Comparison of ENCODE assay signal across 1 cellular context in the genomic region with DNA sequence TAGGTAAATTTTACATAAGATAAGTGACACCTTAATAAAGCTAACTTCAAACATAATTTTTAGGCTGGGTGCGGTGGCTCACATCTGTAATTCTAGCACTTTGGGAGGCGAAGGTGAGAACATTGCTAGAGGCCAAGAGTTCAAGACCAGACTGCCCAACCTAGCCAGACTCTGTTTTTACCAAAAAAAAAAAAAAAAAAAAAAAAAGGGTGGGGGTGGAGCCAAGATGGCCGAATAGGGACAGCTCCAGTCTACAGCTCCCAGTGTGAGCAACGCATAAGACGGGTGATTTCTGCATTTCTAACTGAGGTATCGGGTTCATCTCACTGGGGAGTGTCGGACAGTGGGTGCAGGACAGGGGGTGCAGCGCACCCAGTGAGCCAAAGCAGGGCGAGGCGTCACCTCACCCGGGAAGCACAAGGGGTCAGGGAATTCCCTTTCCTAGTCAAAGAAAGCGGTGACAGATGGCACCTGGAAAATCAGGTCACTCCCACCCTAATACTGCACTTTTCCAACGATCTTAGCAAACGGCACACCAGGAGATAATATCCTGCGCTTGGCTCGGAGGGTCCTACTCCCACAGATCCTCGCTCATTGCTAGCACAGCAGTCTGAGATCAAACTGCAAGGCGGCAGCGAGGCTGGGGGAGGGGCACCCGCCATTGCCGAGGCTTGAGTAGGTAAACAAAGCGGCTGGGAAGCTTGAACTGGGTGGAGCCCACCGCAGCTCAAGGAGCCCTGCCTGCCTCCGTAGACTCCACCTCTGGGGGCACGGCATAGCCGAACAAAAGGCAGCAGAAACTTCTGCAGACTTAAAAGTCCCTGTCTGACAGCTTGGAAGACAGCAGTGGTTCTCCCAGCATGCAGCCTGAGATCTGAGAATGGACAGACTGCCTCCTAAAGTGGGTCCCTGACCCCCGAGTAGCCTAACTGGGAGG.
TF ChIP-seq lines count a peak whose summit lies in the region.

No MANE protein-coding gene starts in this region.

TF ChIP-seq in HCT116, 20 proteins besides CTCF, POLR2A, EP300 and RAD21:
- peak; percentile 86 for TF ChIP-seq YY1 (IDR thresholded peaks at IDR 0.05; ENCODE audit: extremely low read depth, insufficient replicate concordance, low read depth, low read length)
